Comparison of ENCODE assay signal across 1 cellular context in the genomic region with DNA sequence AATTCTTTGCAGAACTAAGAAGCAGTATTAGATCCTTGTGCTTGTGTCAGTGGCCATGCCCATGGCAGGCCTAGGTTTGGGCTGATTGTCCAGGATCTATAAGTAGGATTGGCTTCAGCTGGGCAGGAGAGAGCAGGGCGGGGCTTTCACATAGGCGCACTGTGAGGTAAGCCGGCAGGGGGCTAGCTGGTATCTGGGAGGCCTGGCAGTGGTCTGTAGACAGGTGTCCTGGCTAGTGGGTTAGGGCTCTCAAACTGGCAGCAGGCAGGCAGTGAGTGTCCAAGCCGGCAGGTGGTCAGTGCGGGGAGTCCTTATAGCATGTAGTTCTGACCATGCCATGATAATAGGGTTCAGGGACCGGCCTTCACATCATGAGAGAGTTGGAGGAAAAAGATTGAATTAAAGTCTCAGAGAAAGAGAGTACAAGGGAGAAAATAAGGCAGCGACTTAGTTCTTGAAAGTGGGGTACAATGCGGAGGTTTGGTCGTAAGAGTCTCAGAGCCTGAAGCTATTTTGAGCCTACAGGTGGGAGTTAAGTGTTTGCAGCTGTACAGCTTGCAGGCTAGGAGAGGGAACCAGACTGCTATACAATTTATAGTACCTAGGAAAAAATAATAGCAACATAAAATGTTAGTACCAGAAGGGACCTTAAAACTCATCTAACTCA.
TF ChIP-seq lines count a peak whose summit lies in the region.

No MANE protein-coding gene starts in this region.

TF ChIP-seq in HepG2, 621 proteins besides CTCF, POLR2A, EP300 and RAD21:
- TF ChIP-seq ZNF446 (CRISPR knock-in tag; IDR thresholded peaks at IDR 0.05) (no peak), PHF20 (CRISPR knock-in tag; IDR thresholded peaks at IDR 0.05) (no peak), GLMP (CRISPR knock-in tag; IDR thresholded peaks at IDR 0.05; ENCODE audit: borderline replicate concordance) (no peak), ZNF124 (CRISPR knock-in tag; IDR thresholded peaks at IDR 0.05) (no peak)
